ENCODE assay signal across 8 cellular contexts in genomic region chr20:35771689-35772562, GRCh38. TPM values are rescaled to one million over a fixed set of nuclear protein-coding genes. Genes with fewer than 3 reads are reported as not detected.
DNase-seq lines count a peak whose midpoint lies in the region; ATAC-seq and TF ChIP-seq lines count a peak whose summit lies in the region.

Gene PHF20 (plus strand): TSS chr20:35772015. CDS start chr20:35801523, 29,508 bp downstream.

- peak within 1 kb of the TSS; percentile 73 for H3K4me3 ChIP-seq in H7 (ENCODE audit: insufficient read depth, low read depth, low read length)

- peaks cover 4% of the 10 kb centered on the region; the same call in 1 of the 2 replicates for H3K36me3 ChIP-seq in H7 (replicated peaks; ENCODE audit: control insufficient read depth, insufficient read depth, low read length)

- peak within 1 kb of the TSS; percentile 90 for H3K4me3 Mint-ChIP-seq in natural killer cell treated with Interleukin-12 subunit alpha and Interleukin-12 subunit beta and Interleukin-15 and Interleukin-18, amount 100 ng/mL, for 72 hours

- ATAC-seq in natural killer cell treated with Interleukin-12 subunit alpha and Interleukin-12 subunit beta and Interleukin-15 and Interleukin-18, amount 100 ng/mL, for 72 hours, result peak; percentile 94 to 96

- peak; percentile 99 for DNase-seq in ELR (ENCODE audit: low read depth)
- peak; percentile 99 for DNase-seq in H7
- DNase-seq in M059J (ENCODE audit: low read depth), result peak; percentile 96
- DNase-seq in activated T-helper 9 cell treated with anti-CD3 and anti-CD28 coated beads, Interleukin-2, amount 50 U/mL, for 16 hours (ENCODE audit: low read depth), result peak; percentile 100
- peak; percentile 95 for DNase-seq in fibroblast of peridontal ligament (ENCODE audit: extremely low read depth)
- peak; percentile 99 for DNase-seq in natural killer cell treated with Interleukin-12 subunit alpha and Interleukin-12 subunit beta and Interleukin-15 and Interleukin-18, amount 100 ng/mL, for 72 hours (ENCODE audit: low spot score)
- peak; percentile 98 for DNase-seq in stimulated activated naive CD4-positive, alpha-beta T cell treated with Interleukin-2 at 50 U/mL for 16 hours (lab: John Stamatoyannopoulos, UW)

- peak; percentile 88 for TF ChIP-seq POLR2A in Raji (IDR thresholded peaks at IDR 0.05; ENCODE audit: insufficient read depth, low read depth, low read length)

- H3K9me3 Mint-ChIP-seq in natural killer cell treated with Interleukin-12 subunit alpha and Interleukin-12 subunit beta and Interleukin-15 and Interleukin-18, amount 100 ng/mL, for 72 hours, result no peaks in the 10 kb centered on the region

- H3K27me3 Mint-ChIP-seq in natural killer cell treated with Interleukin-12 subunit alpha and Interleukin-12 subunit beta and Interleukin-15 and Interleukin-18, amount 100 ng/mL, for 72 hours, result no peaks in the 10 kb centered on the region

- H3K4me1 Mint-ChIP-seq in natural killer cell treated with Interleukin-12 subunit alpha and Interleukin-12 subunit beta and Interleukin-15 and Interleukin-18, amount 100 ng/mL, for 72 hours (ENCODE audit: low read depth in 2 of 2), result peaks cover 51 to 62% of the 10 kb centered on the region in 2 donors

- H3K27ac Mint-ChIP-seq in natural killer cell treated with Interleukin-12 subunit alpha and Interleukin-12 subunit beta and Interleukin-15 and Interleukin-18, amount 100 ng/mL, for 72 hours, result peak within 1 kb of the TSS; percentile 90 to 92

- H3K36me3 Mint-ChIP-seq in natural killer cell treated with Interleukin-12 subunit alpha and Interleukin-12 subunit beta and Interleukin-15 and Interleukin-18, amount 100 ng/mL, for 72 hours, result peaks cover 22% of the 10 kb centered on the region

- H3K27me3 ChIP-seq in H7 (ENCODE audit: control insufficient read depth, insufficient read depth, low read length), result peaks cover 6% of the 10 kb centered on the region

RNA-seq across cellular contexts. Expression of gene PHF20, which starts in this region (rescaled TPM):
- 31.2 and 37.1 TPM in 2 replicates for total RNA-seq in H7 (2014; rRNA removed; shearing (Covaris generic))
- 23.4 and 57.6 TPM in 2 replicates for total RNA-seq in M059J (2014; rRNA removed; shearing (Covaris generic))
- 10 to 100 TPM; 60.4 to 88.6 TPM for total RNA-seq in natural killer cell treated with Interleukin-12 subunit alpha and Interleukin-12 subunit beta and Interleukin-15 and Interleukin-18, amount 100 ng/mL, for 72 hours

Comparison
In these comparisons a context has a peak if more than half of its experiments do, and no peak if none do; other contexts are left out.
1. Peak in every context shown above with its lines: DNase-seq, ATAC-seq and H3K4me3 ChIP-seq.